ENCODE assay signal across 23 cellular contexts in genomic region chr2:60379684-60380083, GRCh38.
"Had no signal": no experiment of that assay in that cellular context is flagged by ENCODE, and none has a peak within 500 bp of the region (broad histone marks: within the 10 kb centered on the region; RNA-seq: fewer than 3 reads in every experiment).

No MANE protein-coding gene starts in this region.

- H3K27me3 ChIP-seq: foreskin keratinocyte, hepatocyte, right lobe of liver, spleen, upper lobe of left lung, uterus had no signal

- H3K27ac ChIP-seq: coronary artery, foreskin keratinocyte, hepatocyte, psoas muscle, right lobe of liver, spleen, upper lobe of left lung, uterus had no signal

- DNase-seq: effector CD4-positive, alpha-beta T cell; endodermal cell; foreskin keratinocyte; kidney; left cardiac atrium; left ventricle myocardium superior; mesenchymal stem cell; midbrain; naive thymus-derived CD4-positive, alpha-beta T cell; nephron progenitor cell; psoas muscle; retina; right lobe of liver; spleen; stimulated activated CD4-positive, alpha-beta T cell treated with anti-CD3 and anti-CD28 coated beads, Interleukin-15, amount 100 ng/mL, for 24 hours; stimulated activated CD4-positive, alpha-beta T cell treated with anti-CD3 and anti-CD28 coated beads, Interleukin-1b, Interleukin-23, amount 100 ng/mL, for 48 hours; stimulated activated CD4-positive, alpha-beta T cell treated with anti-CD3 and anti-CD28 coated beads, Interleukin-4, amount 100 ng/mL, for 24 hours; stimulated activated naive B cell treated with anti-CD40 and anti-IgM and Interleukin-4, amounts not matched to agents 10 μg/mL and 1 μg/mL and 100 μg/mL, for 72 hours; upper lobe of left lung; uterus had no signal

- H3K36me3 Mint-ChIP-seq: stimulated activated naive B cell treated with anti-CD40 and anti-IgM and Interleukin-4, amounts not matched to agents 10 μg/mL and 1 μg/mL and 100 μg/mL, for 72 hours had no signal

- H3K27me3 Mint-ChIP-seq: stimulated activated naive B cell treated with anti-CD40 and anti-IgM and Interleukin-4, amounts not matched to agents 10 μg/mL and 1 μg/mL and 100 μg/mL, for 72 hours had no signal

- H3K4me3 Mint-ChIP-seq: endodermal cell; naive thymus-derived CD4-positive, alpha-beta T cell; nephron progenitor cell; stimulated activated naive B cell treated with anti-CD40 and anti-IgM and Interleukin-4, amounts not matched to agents 10 μg/mL and 1 μg/mL and 100 μg/mL, for 72 hours had no signal

- H3K9me3 ChIP-seq: psoas muscle, right lobe of liver, spleen, upper lobe of left lung, uterus had no signal

- H3K36me3 ChIP-seq: right lobe of liver, spleen, upper lobe of left lung, uterus had no signal

- H3K4me1 ChIP-seq: foreskin keratinocyte, psoas muscle, right lobe of liver, upper lobe of left lung, uterus had no signal

- H3K4me2 ChIP-seq: hepatocyte had no signal

- ATAC-seq: foreskin keratinocyte; left cardiac atrium; left ventricle myocardium superior; naive thymus-derived CD4-positive, alpha-beta T cell; psoas muscle; right lobe of liver; stimulated activated naive B cell treated with anti-CD40 and anti-IgM and Interleukin-4, amounts not matched to agents 10 μg/mL and 1 μg/mL and 100 μg/mL, for 72 hours had no signal

- H3K4me3 ChIP-seq: coronary artery, hepatocyte, lung, psoas muscle, right lobe of liver, spleen, upper lobe of left lung, uterus had no signal

- H3K9me3 Mint-ChIP-seq: endodermal cell; naive thymus-derived CD4-positive, alpha-beta T cell; nephron progenitor cell; stimulated activated naive B cell treated with anti-CD40 and anti-IgM and Interleukin-4, amounts not matched to agents 10 μg/mL and 1 μg/mL and 100 μg/mL, for 72 hours had no signal

- H3K79me2 ChIP-seq: hepatocyte had no signal

- H3K27ac Mint-ChIP-seq: endodermal cell; naive thymus-derived CD4-positive, alpha-beta T cell; nephron progenitor cell had no signal

- H2AFZ ChIP-seq: hepatocyte had no signal
